20 cellular contexts compared by ENCODE assay signal in genomic region chr9:123615381-123615780, GRCh38.
DNase-seq lines count a peak whose midpoint lies in the region; ATAC-seq and TF ChIP-seq lines count a peak whose summit lies in the region.
"Had no signal": no experiment of that assay in that cellular context is flagged by ENCODE, and none has a peak within 500 bp of the region (broad histone marks: within the 10 kb centered on the region; RNA-seq: fewer than 3 reads in every experiment).

No MANE protein-coding gene starts in this region.

- H3K36me3 Mint-ChIP-seq in memory B cell: peaks cover 3% of the 10 kb centered on the region
- H3K36me3 Mint-ChIP-seq: natural killer cell had no signal

- TF ChIP-seq CTCF in GM10266 (IDR thresholded peaks at IDR 0.05; ENCODE audit: control insufficient read depth, insufficient read depth, low read depth, missing control alignments): no peak

- H3K9me3 Mint-ChIP-seq in memory B cell: no peaks in the 10 kb centered on the region
- H3K9me3 Mint-ChIP-seq: activated T-cell treated with anti-CD3 and anti-CD28 coated beads, Interleukin-2, amount 50 U/mL, for 4 hours; natural killer cell; T-helper 1 cell treated with Interleukin-12 subunit alpha and Interleukin-12 subunit beta and Interleukin-4 antibody, amounts not matched to agents 30 μg/mL and 1 μg/mL, for 36 hours had no signal

- no peaks in the 10 kb centered on the region for H3K27me3 Mint-ChIP-seq in memory B cell
- H3K27me3 Mint-ChIP-seq: activated naive CD8-positive, alpha-beta T cell had no signal

- DNase-seq in COLO668 (lab: John Stamatoyannopoulos, UW; ENCODE audit: unreplicated experiment) (peak; percentile 21), GM10266 (ENCODE audit: extremely low spot score) (peak; percentile 29), NCI-H2029 treated with DMSO at 0.1 percent for 48 hours (lab: John Stamatoyannopoulos, UW) (peak; percentile 40), memory B cell (ENCODE audit: low spot score in 2 of 2) (no peak), NCI-H1930 (lab: John Stamatoyannopoulos, UW) (no peak), NCI-H146 treated with DMSO at 0.1 percent for 48 hours (lab: John Stamatoyannopoulos, UW; ENCODE audit: unreplicated experiment) (no peak), OCI-M2 (lab: John Stamatoyannopoulos, UW; ENCODE audit: unreplicated experiment) (no peak)
- DNase-seq: activated CD4-positive, alpha-beta T cell treated with anti-CD3 and anti-CD28 coated beads, Interleukin-2, amount 50 U/mL, for 4 hours; activated T-cell treated with anti-CD3 and anti-CD28 coated beads, Interleukin-2, amount 50 U/mL, for 4 hours; body of pancreas; Calu3; hippocampal formation; IMR-90; MV-4-11; natural killer cell; NCI-H446; SIG-M5; stimulated activated CD4-positive, alpha-beta T cell treated with anti-CD3 and anti-CD28 coated beads, Interleukin-4, amount 100 ng/mL, for 1 hour had no signal

- H3K4me1 Mint-ChIP-seq in memory B cell: peaks cover 26% of the 10 kb centered on the region

- ATAC-seq in memory B cell (ENCODE audit: low read depth): peak; percentile 63
- ATAC-seq: activated T-cell treated with anti-CD3 and anti-CD28 coated beads, Interleukin-2, amount 50 U/mL, for 4 hours; body of pancreas had no signal

- no peak overlapping the region for H3K27ac Mint-ChIP-seq in memory B cell
- H3K27ac Mint-ChIP-seq: activated naive CD8-positive, alpha-beta T cell; natural killer cell; T-helper 1 cell treated with Interleukin-12 subunit alpha and Interleukin-12 subunit beta and Interleukin-4 antibody, amounts not matched to agents 30 μg/mL and 1 μg/mL, for 36 hours had no signal

- no peak overlapping the region for H3K4me3 Mint-ChIP-seq in memory B cell
- H3K4me3 Mint-ChIP-seq: activated naive CD8-positive, alpha-beta T cell; activated T-cell treated with anti-CD3 and anti-CD28 coated beads, Interleukin-2, amount 50 U/mL, for 4 hours; natural killer cell; T-helper 1 cell treated with Interleukin-12 subunit alpha and Interleukin-12 subunit beta and Interleukin-4 antibody, amounts not matched to agents 30 μg/mL and 1 μg/mL, for 36 hours had no signal

Comparison
In these comparisons a context has a peak if more than half of its experiments do, and no peak if none do; other contexts are left out.
1. DNase-seq: peak in COLO668 (single experiment), GM10266 (single experiment) and NCI-H2029 treated with DMSO at 0.1 percent for 48 hours (single experiment); none in memory B cell (0 of 2), NCI-H1930 (0 of 2), NCI-H146 treated with DMSO at 0.1 percent for 48 hours (single experiment) and OCI-M2 (single experiment).